Comparison of ENCODE assay signal across 1 cellular context in the genomic region with DNA sequence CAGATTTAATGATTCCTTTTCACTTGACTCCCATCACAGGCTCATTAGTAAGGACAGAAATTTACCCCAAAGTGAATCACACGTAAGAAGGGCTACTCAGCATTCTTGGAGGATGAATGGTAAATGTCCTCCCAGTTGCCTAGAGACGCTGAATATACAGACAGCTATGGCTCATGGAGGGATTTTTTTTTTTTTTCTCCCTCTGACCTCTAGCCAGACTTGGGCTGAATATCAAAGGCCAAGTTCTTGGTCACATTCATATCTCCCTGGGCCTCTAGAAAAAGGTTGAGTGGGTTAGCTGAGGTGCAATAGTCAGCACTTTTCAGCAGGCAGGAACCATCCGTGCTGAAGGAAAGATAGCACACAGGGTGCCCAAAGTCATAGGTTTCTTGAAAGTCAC.
TF ChIP-seq lines count a peak whose summit lies in the region.

No MANE protein-coding gene starts in this region.

TF ChIP-seq in K562, 482 proteins besides CTCF, POLR2A, EP300 and RAD21 (continued from another document):
- TF ChIP-seq FOXJ3 (CRISPR knock-in tag; IDR thresholded peaks at IDR 0.05), result peak; percentile 82
- TF ChIP-seq, protein P1, sequence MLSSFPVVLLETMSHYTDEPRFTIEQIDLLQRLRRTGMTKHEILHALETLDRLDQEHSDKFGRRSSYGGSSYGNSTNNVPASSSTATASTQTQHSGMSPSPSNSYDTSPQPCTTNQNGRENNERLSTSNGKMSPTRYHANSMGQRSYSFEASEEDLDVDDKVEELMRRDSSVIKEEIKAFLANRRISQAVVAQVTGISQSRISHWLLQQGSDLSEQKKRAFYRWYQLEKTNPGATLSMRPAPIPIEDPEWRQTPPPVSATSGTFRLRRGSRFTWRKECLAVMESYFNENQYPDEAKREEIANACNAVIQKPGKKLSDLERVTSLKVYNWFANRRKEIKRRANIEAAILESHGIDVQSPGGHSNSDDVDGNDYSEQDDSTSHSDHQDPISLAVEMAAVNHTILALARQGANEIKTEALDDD (IDR thresholded peaks at IDR 0.05), result peak; percentile 19; the same call in 1 of the 2 replicates
- TF ChIP-seq CTBP1 (IDR thresholded peaks at IDR 0.05; ENCODE audit: borderline replicate concordance), result no peak
- TF ChIP-seq KAT2B (IDR thresholded peaks at IDR 0.05; ENCODE audit: low read depth, low read length), result no peak
- TF ChIP-seq ESRRA (IDR thresholded peaks at IDR 0.05; ENCODE audit: borderline replicate concordance, low read depth), result 0 out of 2 replicates have a peak, but pooled peaks have one; percentile 39
- TF ChIP-seq CREB1 (IDR thresholded peaks at IDR 0.05), result no peak
- no peak for TF ChIP-seq CREB1 (CRISPR knock-in tag; IDR thresholded peaks at IDR 0.05)
- TF ChIP-seq ZNF644 (tag; IDR thresholded peaks at IDR 0.05; ENCODE audit: low read depth), result no peak
- TF ChIP-seq ZBTB8A (IDR thresholded peaks at IDR 0.05; ENCODE audit: partially characterized antibody), result no peak
- TF ChIP-seq MAFF (IDR thresholded peaks at IDR 0.05; ENCODE audit: low read length), result peak; percentile 86; the same call in 1 of the 2 replicates
